Comparison of ENCODE assay signal across 32 cellular contexts in the genomic region with DNA sequence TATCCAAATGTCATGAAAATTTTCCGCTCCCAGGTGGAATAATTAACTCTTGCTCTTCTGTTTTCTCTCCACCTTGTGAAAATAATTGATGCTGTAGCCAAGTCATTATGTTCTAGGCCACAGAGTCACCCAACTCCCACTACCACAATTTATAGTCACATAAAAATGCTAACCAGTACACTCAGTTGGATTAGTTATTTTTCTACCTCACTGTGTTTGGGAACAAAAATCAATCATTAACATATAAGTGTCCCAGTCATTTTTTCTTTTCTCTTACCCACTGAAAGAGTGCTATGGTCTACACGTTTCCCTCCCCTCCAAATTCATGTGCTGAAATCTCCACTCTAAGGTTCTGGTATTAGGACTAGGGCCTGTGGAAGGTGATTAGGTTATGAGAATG.
"Had no signal": no experiment of that assay in that cellular context is flagged by ENCODE, and none has a peak within 500 bp of the region (broad histone marks: within the 10 kb centered on the region; RNA-seq: fewer than 3 reads in every experiment).

No MANE protein-coding gene starts in this region.

- H3K4me1 ChIP-seq: colonic mucosa, esophagus squamous epithelium, heart right ventricle, neural progenitor cell, prostate gland, spleen, testis, tibial artery had no signal

- H3K9me3 Mint-ChIP-seq: neural progenitor cell had no signal

- H3K36me3 Mint-ChIP-seq: immature natural killer cell; memory B cell; mesothelial cell of epicardium; naive B cell; natural killer cell treated with Interleukin-12 subunit alpha and Interleukin-12 subunit beta and Interleukin-15 and Interleukin-18, amount 100 ng/mL, for 72 hours; neural progenitor cell; stimulated activated memory B cell treated with anti-CD40 and anti-IgM and Interleukin-4, amounts not matched to agents 10 μg/mL and 1 μg/mL and 100 μg/mL, for 72 hours; type B pancreatic cell had no signal

- H3K36me3 ChIP-seq: colonic mucosa, esophagus squamous epithelium, heart right ventricle, neural progenitor cell, prostate gland, spleen, tibial artery had no signal

- H3K27ac Mint-ChIP-seq: dendritic cell treated with granulocyte-macrophage colony-stimulating factor and Interleukin-4, amounts not matched to agents 40 ng/mL and 50 ng/mL, for 4 days; endodermal cell; immature natural killer cell; memory B cell; mesothelial cell of epicardium; naive B cell; natural killer cell treated with Interleukin-12 subunit alpha and Interleukin-12 subunit beta and Interleukin-15 and Interleukin-18, amount 100 ng/mL, for 72 hours; neural progenitor cell; stimulated activated memory B cell treated with anti-CD40 and anti-IgM and Interleukin-4, amounts not matched to agents 10 μg/mL and 1 μg/mL and 100 μg/mL, for 72 hours; type B pancreatic cell had no signal

- H3K4me3 ChIP-seq: colonic mucosa, esophagus squamous epithelium, heart right ventricle, lung, mucosa of descending colon, neural progenitor cell, prostate gland, skin epidermis, spleen, testis, tibial artery had no signal

- H3K4me1 Mint-ChIP-seq: endodermal cell; immature natural killer cell; memory B cell; naive B cell; neural progenitor cell; stimulated activated memory B cell treated with anti-CD40 and anti-IgM and Interleukin-4, amounts not matched to agents 10 μg/mL and 1 μg/mL and 100 μg/mL, for 72 hours had no signal

- DNase-seq: central memory CD4-positive, alpha-beta T cell; colonic mucosa; effector CD8-positive, alpha-beta T cell; endodermal cell; esophagus squamous epithelium; foreskin melanocyte; glutamatergic neuron; heart right ventricle; hypothalamus; immature natural killer cell; left colon; mucosa of descending colon; naive B cell; right cardiac atrium; spleen; stimulated activated CD4-positive, alpha-beta T cell treated with anti-CD3 and anti-CD28 coated beads, Interleukin-4, amount 100 ng/mL, for 4 hours; stimulated activated naive CD8-positive, alpha-beta T cell treated with anti-CD3 and anti-CD28 coated beads, Interleukin-15, Interleukin-2, amounts not matched to agents 100 U/mL and 50 U/mL, for 24 hours; substantia nigra; testis; tibial artery had no signal

- H3K27ac ChIP-seq: colonic mucosa, epithelial cell of prostate, esophagus squamous epithelium, heart right ventricle, neural progenitor cell, prostate gland, skin epidermis, spleen, testis, tibial artery had no signal

- H3K9me3 ChIP-seq: colonic mucosa, esophagus squamous epithelium, mucosa of descending colon, prostate gland, testis had no signal

- FAIRE-seq: keratinocyte had no signal

- H3K4me3 Mint-ChIP-seq: dendritic cell treated with granulocyte-macrophage colony-stimulating factor and Interleukin-4, amounts not matched to agents 40 ng/mL and 50 ng/mL, for 4 days; endodermal cell; immature natural killer cell; memory B cell; mesothelial cell of epicardium; natural killer cell treated with Interleukin-12 subunit alpha and Interleukin-12 subunit beta and Interleukin-15 and Interleukin-18, amount 100 ng/mL, for 72 hours; neural progenitor cell; stimulated activated memory B cell treated with anti-CD40 and anti-IgM and Interleukin-4, amounts not matched to agents 10 μg/mL and 1 μg/mL and 100 μg/mL, for 72 hours; type B pancreatic cell had no signal

- H3K9ac ChIP-seq: neural progenitor cell had no signal

- ATAC-seq: heart right ventricle; left colon; mucosa of descending colon; natural killer cell treated with Interleukin-12 subunit alpha and Interleukin-12 subunit beta and Interleukin-15 and Interleukin-18, amount 100 ng/mL, for 72 hours; right cardiac atrium; stimulated activated memory B cell treated with anti-CD40 and anti-IgM and Interleukin-4, amounts not matched to agents 10 μg/mL and 1 μg/mL and 100 μg/mL, for 72 hours; stimulated activated naive CD8-positive, alpha-beta T cell treated with anti-CD3 and anti-CD28 coated beads, Interleukin-15, Interleukin-2, amounts not matched to agents 100 U/mL and 50 U/mL, for 24 hours had no signal

- H3K27me3 Mint-ChIP-seq: dendritic cell treated with granulocyte-macrophage colony-stimulating factor and Interleukin-4, amounts not matched to agents 40 ng/mL and 50 ng/mL, for 4 days; type B pancreatic cell had no signal
